ENCODE assay signal across 8 cellular contexts in the genomic region with DNA sequence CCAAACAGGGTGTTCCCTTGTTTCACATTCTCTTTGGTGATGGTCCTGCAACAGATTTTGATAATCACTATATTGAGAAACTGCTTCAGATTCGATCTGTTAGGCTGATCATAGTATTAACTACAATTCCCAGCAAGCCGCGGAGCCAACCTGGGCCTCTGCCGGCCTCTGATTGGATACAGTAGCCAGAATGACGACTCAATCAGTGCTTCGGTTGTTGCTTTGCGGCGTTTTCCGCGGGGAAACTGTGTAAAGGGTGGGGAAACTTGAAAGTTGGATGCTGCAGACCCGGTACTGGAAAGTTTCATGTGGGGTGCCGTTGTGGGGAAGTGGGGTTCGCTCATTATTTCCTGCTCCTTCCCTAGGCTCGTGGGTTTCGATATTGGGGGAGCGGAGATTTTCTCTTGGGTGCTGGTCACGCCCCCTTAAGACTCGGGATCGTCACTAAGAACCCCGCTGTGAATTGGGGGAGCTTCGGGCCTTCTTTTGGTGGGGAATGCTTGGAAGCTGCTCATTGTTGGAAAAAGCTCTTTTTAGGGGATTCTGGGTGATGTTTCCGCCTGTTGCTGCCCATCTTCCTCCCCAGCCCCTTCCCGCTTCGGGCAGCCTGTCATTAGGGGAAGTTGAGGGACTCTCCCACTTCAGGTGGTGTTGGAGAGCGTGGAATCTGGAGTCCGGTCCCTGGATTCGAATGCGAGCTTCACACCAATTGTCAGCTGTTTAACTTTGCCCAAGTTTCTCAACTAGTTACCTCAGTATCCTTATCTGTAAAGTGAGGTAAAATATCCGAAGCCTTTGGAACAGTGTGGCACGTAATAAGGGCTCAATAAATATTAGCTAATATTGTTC. TPM values are rescaled to one million over a fixed set of nuclear protein-coding genes. Genes with fewer than 3 reads are reported as not detected.
DNase-seq lines count a peak whose midpoint lies in the region; ATAC-seq and TF ChIP-seq lines count a peak whose summit lies in the region.

A gene (plus strand): TSS at position 217 of the 849 bp plus-strand sequence.

- H3K4me3 Mint-ChIP-seq in WTC11: peak within 1 kb of the TSS; percentile 95

- peaks cover 11% of the 10 kb centered on the region for H3K79me2 ChIP-seq in ACC112 (ENCODE audit: control insufficient read depth, insufficient read depth, low read length, unreplicated experiment)

- H3K36me3 ChIP-seq in ACC112 (ENCODE audit: insufficient read depth, low read length): no peaks in the 10 kb centered on the region

- POLR2A ChIA-PET in WTC11 (lab: Charles Lee): interaction anchor here (0.7 kb wide), 1 partner anchor 24 kb away, joined by 3 read pairs; no protein-coding TSS in a partner anchor

- no peak for TF ChIP-seq CTCF in WTC11 (IDR thresholded peaks at IDR 0.05)

- ATAC-seq in GM18873 (IDR thresholded peaks at IDR 0.05; ENCODE audit: low FRiP score, unreplicated experiment) (peak; percentile 44), HG03139 (IDR thresholded peaks at IDR 0.05; ENCODE audit: unreplicated experiment) (peak; percentile 60), WTC11 (peak; percentile 56)

- DNase-seq in NCI-H345 (lab: John Stamatoyannopoulos, UW) (peak; percentile 92), WTC11 (ENCODE audit: low spot score) (peak; percentile 82), caudate nucleus (lab: John Stamatoyannopoulos, UW) (peak; percentile 5 to 95 (median 70)), inferior parietal cortex (ENCODE audit: extremely low spot score) (peak; percentile 90), smooth muscle cell of the brain vasculature (ENCODE audit: low read depth, low spot score) (peak; percentile 57)

- H3K36me3 Mint-ChIP-seq in WTC11: no peaks in the 10 kb centered on the region

- peak within 1 kb of the TSS; percentile 94 for H3K27ac Mint-ChIP-seq in WTC11

- no peaks in the 10 kb centered on the region for H3K27me3 ChIP-seq in ACC112 (ENCODE audit: insufficient read depth, low read length)

- H3K4me1 ChIP-seq in ACC112 (ENCODE audit: control insufficient read depth, insufficient read depth, low read length, unreplicated experiment): peaks cover 17% of the 10 kb centered on the region

- no peaks in the 10 kb centered on the region for H3K9me3 Mint-ChIP-seq in WTC11

- H3K4me1 Mint-ChIP-seq in WTC11: peaks cover 32% of the 10 kb centered on the region

- H3K27ac ChIP-seq in ACC112 (ENCODE audit: low read depth, low read length): peak within 1 kb of the TSS; percentile 48
- no peak within 1 kb of the TSS for H3K27ac ChIP-seq in caudate nucleus (ENCODE audit: low read depth, low read length)

- peak within 1 kb of the TSS; percentile 71 for H2AFZ ChIP-seq in ACC112 (ENCODE audit: low read length, unreplicated experiment)

- H3K27me3 Mint-ChIP-seq in WTC11 (ENCODE audit: low read depth): no peaks in the 10 kb centered on the region

- CTCF ChIA-PET in WTC11 (lab: Charles Lee): no interaction called here

- H3K4me3 ChIP-seq in ACC112 (ENCODE audit: low read depth, low read length): peak within 1 kb of the TSS; percentile 86

TF ChIP-seq in WTC11, 78 proteins besides CTCF, POLR2A, EP300 and RAD21 (continues in another document):
- no peak for TF ChIP-seq GABPB1 (CRISPR knock-in tag; IDR thresholded peaks at IDR 0.05)
- TF ChIP-seq, protein P1, sequence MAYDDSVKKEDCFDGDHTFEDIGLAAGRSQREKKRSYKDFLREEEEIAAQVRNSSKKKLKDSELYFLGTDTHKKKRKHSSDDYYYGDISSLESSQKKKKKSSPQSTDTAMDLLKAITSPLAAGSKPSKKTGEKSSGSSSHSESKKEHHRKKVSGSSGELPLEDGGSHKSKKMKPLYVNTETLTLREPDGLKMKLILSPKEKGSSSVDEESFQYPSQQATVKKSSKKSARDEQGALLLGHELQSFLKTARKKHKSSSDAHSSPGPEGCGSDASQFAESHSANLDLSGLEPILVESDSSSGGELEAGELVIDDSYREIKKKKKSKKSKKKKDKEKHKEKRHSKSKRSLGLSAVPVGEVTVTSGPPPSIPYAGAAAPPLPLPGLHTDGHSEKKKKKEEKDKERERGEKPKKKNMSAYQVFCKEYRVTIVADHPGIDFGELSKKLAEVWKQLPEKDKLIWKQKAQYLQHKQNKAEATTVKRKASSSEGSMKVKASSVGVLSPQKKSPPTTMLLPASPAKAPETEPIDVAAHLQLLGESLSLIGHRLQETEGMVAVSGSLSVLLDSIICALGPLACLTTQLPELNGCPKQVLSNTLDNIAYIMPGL (CRISPR knock-in tag; IDR thresholded peaks at IDR 0.05): no peak
- TF ChIP-seq SMAD3 (CRISPR knock-in tag; IDR thresholded peaks at IDR 0.05; ENCODE audit: borderline replicate concordance): no peak
- TF ChIP-seq, protein P2, sequence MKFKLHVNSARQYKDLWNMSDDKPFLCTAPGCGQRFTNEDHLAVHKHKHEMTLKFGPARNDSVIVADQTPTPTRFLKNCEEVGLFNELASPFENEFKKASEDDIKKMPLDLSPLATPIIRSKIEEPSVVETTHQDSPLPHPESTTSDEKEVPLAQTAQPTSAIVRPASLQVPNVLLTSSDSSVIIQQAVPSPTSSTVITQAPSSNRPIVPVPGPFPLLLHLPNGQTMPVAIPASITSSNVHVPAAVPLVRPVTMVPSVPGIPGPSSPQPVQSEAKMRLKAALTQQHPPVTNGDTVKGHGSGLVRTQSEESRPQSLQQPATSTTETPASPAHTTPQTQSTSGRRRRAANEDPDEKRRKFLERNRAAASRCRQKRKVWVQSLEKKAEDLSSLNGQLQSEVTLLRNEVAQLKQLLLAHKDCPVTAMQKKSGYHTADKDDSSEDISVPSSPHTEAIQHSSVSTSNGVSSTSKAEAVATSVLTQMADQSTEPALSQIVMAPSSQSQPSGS (CRISPR knock-in tag; IDR thresholded peaks at IDR 0.05; ENCODE audit: borderline replicate concordance, low read depth): no peak
- TF ChIP-seq, protein P3, sequence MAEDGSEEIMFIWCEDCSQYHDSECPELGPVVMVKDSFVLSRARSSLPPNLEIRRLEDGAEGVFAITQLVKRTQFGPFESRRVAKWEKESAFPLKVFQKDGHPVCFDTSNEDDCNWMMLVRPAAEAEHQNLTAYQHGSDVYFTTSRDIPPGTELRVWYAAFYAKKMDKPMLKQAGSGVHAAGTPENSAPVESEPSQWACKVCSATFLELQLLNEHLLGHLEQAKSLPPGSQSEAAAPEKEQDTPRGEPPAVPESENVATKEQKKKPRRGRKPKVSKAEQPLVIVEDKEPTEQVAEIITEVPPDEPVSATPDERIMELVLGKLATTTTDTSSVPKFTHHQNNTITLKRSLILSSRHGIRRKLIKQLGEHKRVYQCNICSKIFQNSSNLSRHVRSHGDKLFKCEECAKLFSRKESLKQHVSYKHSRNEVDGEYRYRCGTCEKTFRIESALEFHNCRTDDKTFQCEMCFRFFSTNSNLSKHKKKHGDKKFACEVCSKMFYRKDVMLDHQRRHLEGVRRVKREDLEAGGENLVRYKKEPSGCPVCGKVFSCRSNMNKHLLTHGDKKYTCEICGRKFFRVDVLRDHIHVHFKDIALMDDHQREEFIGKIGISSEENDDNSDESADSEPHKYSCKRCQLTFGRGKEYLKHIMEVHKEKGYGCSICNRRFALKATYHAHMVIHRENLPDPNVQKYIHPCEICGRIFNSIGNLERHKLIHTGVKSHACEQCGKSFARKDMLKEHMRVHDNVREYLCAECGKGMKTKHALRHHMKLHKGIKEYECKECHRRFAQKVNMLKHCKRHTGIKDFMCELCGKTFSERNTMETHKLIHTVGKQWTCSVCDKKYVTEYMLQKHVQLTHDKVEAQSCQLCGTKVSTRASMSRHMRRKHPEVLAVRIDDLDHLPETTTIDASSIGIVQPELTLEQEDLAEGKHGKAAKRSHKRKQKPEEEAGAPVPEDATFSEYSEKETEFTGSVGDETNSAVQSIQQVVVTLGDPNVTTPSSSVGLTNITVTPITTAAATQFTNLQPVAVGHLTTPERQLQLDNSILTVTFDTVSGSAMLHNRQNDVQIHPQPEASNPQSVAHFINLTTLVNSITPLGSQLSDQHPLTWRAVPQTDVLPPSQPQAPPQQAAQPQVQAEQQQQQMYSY (CRISPR knock-in tag; IDR thresholded peaks at IDR 0.05): peak; percentile 41; the same call in 1 of the 2 replicates
- TF ChIP-seq, protein P4, sequence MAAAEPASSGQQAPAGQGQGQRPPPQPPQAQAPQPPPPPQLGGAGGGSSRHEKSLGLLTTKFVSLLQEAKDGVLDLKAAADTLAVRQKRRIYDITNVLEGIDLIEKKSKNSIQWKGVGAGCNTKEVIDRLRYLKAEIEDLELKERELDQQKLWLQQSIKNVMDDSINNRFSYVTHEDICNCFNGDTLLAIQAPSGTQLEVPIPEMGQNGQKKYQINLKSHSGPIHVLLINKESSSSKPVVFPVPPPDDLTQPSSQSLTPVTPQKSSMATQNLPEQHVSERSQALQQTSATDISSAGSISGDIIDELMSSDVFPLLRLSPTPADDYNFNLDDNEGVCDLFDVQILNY (CRISPR knock-in tag; IDR thresholded peaks at IDR 0.05): 0 out of 2 replicates have a peak, but pooled peaks have one; percentile 11
- TF ChIP-seq CREM (CRISPR knock-in tag; IDR thresholded peaks at IDR 0.05): 0 out of 2 replicates have a peak, but pooled peaks have one; percentile 21
- no peak for TF ChIP-seq SMAD4 (CRISPR knock-in tag; IDR thresholded peaks at IDR 0.05)
- TF ChIP-seq, protein P5, sequence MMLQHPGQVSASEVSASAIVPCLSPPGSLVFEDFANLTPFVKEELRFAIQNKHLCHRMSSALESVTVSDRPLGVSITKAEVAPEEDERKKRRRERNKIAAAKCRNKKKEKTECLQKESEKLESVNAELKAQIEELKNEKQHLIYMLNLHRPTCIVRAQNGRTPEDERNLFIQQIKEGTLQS (CRISPR knock-in tag; conservative IDR thresholded peaks at IDR 0.05): no peak
- peak; percentile 93 for TF ChIP-seq NFYB (CRISPR knock-in tag; conservative IDR thresholded peaks at IDR 0.05; ENCODE audit: low read depth)
- TF ChIP-seq, protein P6, sequence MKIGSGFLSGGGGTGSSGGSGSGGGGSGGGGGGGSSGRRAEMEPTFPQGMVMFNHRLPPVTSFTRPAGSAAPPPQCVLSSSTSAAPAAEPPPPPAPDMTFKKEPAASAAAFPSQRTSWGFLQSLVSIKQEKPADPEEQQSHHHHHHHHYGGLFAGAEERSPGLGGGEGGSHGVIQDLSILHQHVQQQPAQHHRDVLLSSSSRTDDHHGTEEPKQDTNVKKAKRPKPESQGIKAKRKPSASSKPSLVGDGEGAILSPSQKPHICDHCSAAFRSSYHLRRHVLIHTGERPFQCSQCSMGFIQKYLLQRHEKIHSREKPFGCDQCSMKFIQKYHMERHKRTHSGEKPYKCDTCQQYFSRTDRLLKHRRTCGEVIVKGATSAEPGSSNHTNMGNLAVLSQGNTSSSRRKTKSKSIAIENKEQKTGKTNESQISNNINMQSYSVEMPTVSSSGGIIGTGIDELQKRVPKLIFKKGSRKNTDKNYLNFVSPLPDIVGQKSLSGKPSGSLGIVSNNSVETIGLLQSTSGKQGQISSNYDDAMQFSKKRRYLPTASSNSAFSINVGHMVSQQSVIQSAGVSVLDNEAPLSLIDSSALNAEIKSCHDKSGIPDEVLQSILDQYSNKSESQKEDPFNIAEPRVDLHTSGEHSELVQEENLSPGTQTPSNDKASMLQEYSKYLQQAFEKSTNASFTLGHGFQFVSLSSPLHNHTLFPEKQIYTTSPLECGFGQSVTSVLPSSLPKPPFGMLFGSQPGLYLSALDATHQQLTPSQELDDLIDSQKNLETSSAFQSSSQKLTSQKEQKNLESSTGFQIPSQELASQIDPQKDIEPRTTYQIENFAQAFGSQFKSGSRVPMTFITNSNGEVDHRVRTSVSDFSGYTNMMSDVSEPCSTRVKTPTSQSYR (CRISPR knock-in tag; IDR thresholded peaks at IDR 0.05): no peak

RNA-seq across cellular contexts. Expression of the gene that starts here (rescaled TPM):
- 14.2 to 27.8 TPM (median 26.4 TPM) in 3 replicates for total RNA-seq in WTC11 (2021)
